11 cellular contexts compared by ENCODE assay signal in the genomic region with DNA sequence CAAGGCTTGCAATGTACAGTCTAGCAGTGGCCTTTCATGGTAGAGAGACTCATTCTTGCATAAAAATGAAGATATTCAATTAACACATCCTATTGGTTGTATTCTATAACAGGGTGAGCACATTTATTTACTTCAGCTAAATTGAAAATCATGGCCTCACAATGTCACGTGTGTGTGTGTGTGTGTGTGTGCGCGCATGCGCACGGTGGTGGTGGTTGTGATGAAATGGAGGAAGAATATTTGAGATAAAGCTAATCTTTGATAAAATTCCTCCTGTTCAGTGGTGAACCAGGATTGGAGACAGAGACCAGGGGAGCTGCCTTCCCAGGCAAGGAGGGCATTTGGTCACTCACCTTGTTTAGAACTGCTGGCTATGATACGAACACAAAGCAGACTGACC.
"Had no signal": no experiment of that assay in that cellular context is flagged by ENCODE, and none has a peak within 500 bp of the region (broad histone marks: within the 10 kb centered on the region; RNA-seq: fewer than 3 reads in every experiment).

No MANE protein-coding gene starts in this region.

- ATAC-seq: GM23338, HCT116 had no signal

- H3K27ac ChIP-seq: GM23248 had no signal

- H2AFZ ChIP-seq: GM23248, GM23338 had no signal

- H3K36me3 ChIP-seq: HAP-1 had no signal

- H3K9ac ChIP-seq: GM23248 had no signal

- H3K9me3 ChIP-seq: HAP-1 had no signal

- FAIRE-seq: H1, H54 had no signal

- DNase-seq: GM23248, GOT3, H7, H9, HCEC 1CT, HFFc6 had no signal

- H3K4me1 ChIP-seq: HAP-1 had no signal

- H3K4me3 ChIP-seq: GM23248, GM23338, HAP-1 had no signal

- H3K4me2 ChIP-seq: GM23338 had no signal
